ENCODE assay signal across 23 cellular contexts in the genomic region with DNA sequence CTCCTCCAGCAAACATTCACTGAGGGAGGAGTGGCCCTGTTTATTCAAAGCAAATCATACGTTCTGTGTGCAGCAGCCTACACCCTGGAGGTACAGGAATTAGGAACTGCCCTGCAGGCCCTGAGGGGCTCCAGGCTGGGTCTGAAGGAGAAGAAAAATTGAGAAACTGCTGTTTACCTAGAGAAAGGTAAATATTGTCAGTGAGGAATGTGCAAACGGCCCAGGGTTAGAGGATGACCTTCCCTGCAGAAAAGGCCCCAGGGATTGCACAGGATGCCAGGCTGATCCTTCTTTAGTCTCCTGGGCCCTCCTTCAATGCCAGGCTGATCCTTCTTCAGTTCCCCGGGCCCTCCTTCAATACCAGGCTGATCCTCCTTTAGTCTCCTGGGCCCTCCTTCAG. TPM values are rescaled to one million over a fixed set of nuclear protein-coding genes. Genes with fewer than 3 reads are reported as not detected.
A peak's percentile ranks its signal among the peaks of the same experiment; 100 is the strongest.
DNase-seq lines count a peak whose midpoint lies in the region; ATAC-seq, FAIRE-seq and TF ChIP-seq lines count a peak whose summit lies in the region.
"Had no signal": no experiment of that assay in that cellular context is flagged by ENCODE, and none has a peak within 500 bp of the region (broad histone marks: within the 10 kb centered on the region; RNA-seq: fewer than 3 reads in every experiment).

No MANE protein-coding gene starts in this region.

- POLR2A ChIA-PET in RWPE1 (lab: Yijun Ruan, JAX; ENCODE audit: low non-redundant PET), result no interaction called here

- H3K27ac Mint-ChIP-seq in type B pancreatic cell, result peak overlapping the region; percentile 50
- H3K27ac Mint-ChIP-seq: CD14-positive monocyte, IgD-negative memory B cell had no signal

- no peak for TF ChIP-seq CTCF in RWPE1 (conservative IDR thresholded peaks at IDR 0.05; ENCODE audit: low read depth)
- no peak for TF ChIP-seq CTCF in right lobe of liver (IDR thresholded peaks at IDR 0.05)
- TF ChIP-seq CTCF in type B pancreatic cell (conservative IDR thresholded peaks at IDR 0.05), result no peak

- H3K27ac ChIP-seq in RWPE1, result peak overlapping the region; percentile 8; the same call in 1 of the 2 replicates
- H3K27ac ChIP-seq in right lobe of liver, result no peak overlapping the region
- H3K27ac ChIP-seq in aorta (ENCODE audit: low read depth in 1 of 2, low read length in 2 of 2), result no peak overlapping the region
- H3K27ac ChIP-seq: SJCRH30 had no signal

- ATAC-seq in right lobe of liver (peak; percentile 58 to 85 (median 79)), aorta (ENCODE audit: low FRiP score) (no peak)
- ATAC-seq: Panc1 had no signal

- CTCF ChIA-PET in RWPE1 (lab: Yijun Ruan, JAX), result no interaction called here

- H3K4me1 Mint-ChIP-seq in type B pancreatic cell (ENCODE audit: unreplicated experiment), result peaks cover 15% of the 10 kb centered on the region

- H3K9me3 ChIP-seq in right lobe of liver (no peaks in the 10 kb centered on the region), aorta (ENCODE audit: control insufficient read depth, low read length) (peaks cover 2% of the 10 kb centered on the region)
- H3K9me3 ChIP-seq: SJCRH30 had no signal

- H3K36me3 ChIP-seq in right lobe of liver, result no peaks in the 10 kb centered on the region
- H3K36me3 ChIP-seq in aorta (ENCODE audit: control insufficient read depth in 1 of 2, insufficient read depth in 2 of 2, low read length in 1 of 2), result no peaks in the 10 kb centered on the region
- H3K36me3 ChIP-seq: SJCRH30 had no signal

- no peak for TF ChIP-seq POLR2A in right lobe of liver (IDR thresholded peaks at IDR 0.05)

- intact Hi-C loops in right lobe of liver (cut with DNase I) (no loop called here), aorta (cut with DNase I) (no loop called here)

- WGBS in right lobe of liver (ENCODE audit: insufficient coverage, low coverage, low lambda C conversion rate, missing lambda C conversion rate), result 33% methylated on average over 2 of the region's 3 CpGs
- 76 to 83% methylated on average over 3 of the region's 3 CpGs for WGBS in aorta, 2 donors

- no peak for FAIRE-seq in RCC 7860 (lab: Jason Lieb, UNC)
- FAIRE-seq: G401.6, GM12891 had no signal

- H3K9me3 Mint-ChIP-seq in type B pancreatic cell, result no peaks in the 10 kb centered on the region

- H3K4me1 ChIP-seq in right lobe of liver (no peaks in the 10 kb centered on the region), aorta (ENCODE audit: control insufficient read depth in 1 of 2, insufficient read depth in 2 of 2, low read length in 2 of 2) (no peaks in the 10 kb centered on the region)
- H3K4me1 ChIP-seq: SJCRH30 had no signal

- H3K27me3 ChIP-seq in right lobe of liver (no peaks in the 10 kb centered on the region), aorta (ENCODE audit: control insufficient read depth in 1 of 2, insufficient read depth in 2 of 2, low read length in 1 of 2) (no peaks in the 10 kb centered on the region)
- H3K27me3 ChIP-seq: SJCRH30 had no signal

- no peaks in the 10 kb centered on the region for H3K27me3 Mint-ChIP-seq in type B pancreatic cell

- no peaks in the 10 kb centered on the region for H3K36me3 Mint-ChIP-seq in type B pancreatic cell
- H3K36me3 Mint-ChIP-seq: CD14-positive monocyte, IgD-negative memory B cell had no signal

- H3K4me3 ChIP-seq in right lobe of liver (no peak overlapping the region), aorta (ENCODE audit: low read length in 2 of 2) (no peak overlapping the region)
- H3K4me3 ChIP-seq: SJCRH30 had no signal

- DNase-seq in NCI-H146 (lab: John Stamatoyannopoulos, UW), result peak; percentile 30
- no peak for DNase-seq in NCI-H146 treated with DMSO at 0.1 percent for 48 hours (lab: John Stamatoyannopoulos, UW; ENCODE audit: unreplicated experiment)
- no peak for DNase-seq in RWPE1 (ENCODE audit: low spot score)
- peak in 1 of 3 donors; percentile 32 for DNase-seq in right lobe of liver
- DNase-seq in type B pancreatic cell (ENCODE audit: extremely low spot score, unreplicated experiment), result no peak
- DNase-seq in RPMI8226, result no peak
- DNase-seq in aorta, result no peak
- no peak for DNase-seq in RCC 7860 (ENCODE audit: low spot score)
- DNase-seq: COR-L47, DMS79 treated with DMSO at 0.1 percent for 48 hours, HCEC 1CT, MV-4-11, NCI-H1436, NCI-H2081 treated with DMSO at 0.1 percent for 48 hours, NCI-H526 treated with DMSO at 0.1 percent for 48 hours, SJCRH30, SW 1271 had no signal

- H3K4me3 Mint-ChIP-seq in type B pancreatic cell, result no peak overlapping the region
- H3K4me3 Mint-ChIP-seq: CD14-positive monocyte, IgD-negative memory B cell had no signal

RNA-seq across cellular contexts. Expression of a gene that starts 5.7 kb away (rescaled TPM):
- total RNA-seq in right lobe of liver (not detected), type B pancreatic cell (ENCODE audit: low replicate concordance) (not detected in 2 replicates), aorta (not detected)
- polyA plus RNA-seq in aorta, result not detected
- total RNA-seq: A172, SJCRH30 had no signal
- polyA plus RNA-seq: CD14-positive monocyte, IgD-negative memory B cell had no signal

RNA-seq across cellular contexts. Expression of a gene that starts 31.1 kb away (rescaled TPM):
- total RNA-seq in right lobe of liver, result under 1 TPM in 1 of 6 experiments, not detected in 5; 0.22 TPM
- not detected in 2 replicates for total RNA-seq in type B pancreatic cell (ENCODE audit: low replicate concordance)
- total RNA-seq in aorta, result not detected
- under 1 TPM; 0.10 to 0.13 TPM for polyA plus RNA-seq in aorta
- total RNA-seq: A172, SJCRH30 had no signal
- polyA plus RNA-seq: CD14-positive monocyte, IgD-negative memory B cell had no signal
